Comparison of ENCODE assay signal across 8 cellular contexts in the genomic region with DNA sequence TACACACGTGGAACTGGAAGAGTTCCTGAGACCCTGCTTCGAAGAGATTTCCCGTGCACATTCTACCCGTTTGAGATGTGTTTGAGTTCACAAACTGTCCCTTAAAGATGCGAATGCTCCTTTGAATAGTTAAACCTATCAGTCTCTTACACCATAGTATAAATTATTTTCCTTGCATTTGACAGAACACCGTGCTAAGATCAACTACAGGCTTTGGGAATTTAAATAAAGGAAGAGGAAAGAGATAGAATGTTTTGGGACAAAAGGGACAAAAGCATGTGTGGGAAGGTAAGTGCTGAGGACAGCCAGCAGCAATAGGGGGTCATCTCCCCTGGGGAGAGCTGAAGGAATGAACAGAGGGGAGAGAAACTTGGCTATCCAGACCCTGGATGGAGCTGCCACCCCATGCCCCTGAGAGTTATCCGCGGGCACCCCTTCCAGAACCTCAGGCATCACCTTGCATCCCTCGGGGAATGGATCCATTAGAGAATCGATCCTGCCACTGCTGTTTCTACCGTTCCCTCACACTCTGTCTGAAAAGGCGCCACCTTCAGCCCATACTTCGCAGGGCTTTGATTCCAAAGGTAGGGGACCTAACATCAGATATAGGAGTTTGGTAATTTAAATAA. TPM values are rescaled to one million over a fixed set of nuclear protein-coding genes. Genes with fewer than 3 reads are reported as not detected.
DNase-seq lines count a peak whose midpoint lies in the region; ATAC-seq, FAIRE-seq and TF ChIP-seq lines count a peak whose summit lies in the region.

No MANE protein-coding gene starts in this region.

- no peaks in the 10 kb centered on the region for H3K36me3 ChIP-seq in astrocyte (ENCODE audit: insufficient read depth, low read length)
- no peaks in the 10 kb centered on the region for H3K36me3 ChIP-seq in lower lobe of right lung
- H3K36me3 ChIP-seq in adrenal gland (replicated peaks in 1 of 2) = no peaks in the 10 kb centered on the region

- H3K4me3 ChIP-seq in astrocyte (ENCODE audit: insufficient read depth, low read depth, low read length) = peak overlapping the region; percentile 55
- peak overlapping the region; percentile 69 for H3K4me3 ChIP-seq in lower lobe of right lung
- H3K4me3 ChIP-seq in adrenal gland = peak overlapping the region in 1 of 4 donors; percentile 80

- ATAC-seq in lower lobe of right lung (no peak), GM21723 (IDR thresholded peaks at IDR 0.05; ENCODE audit: unreplicated experiment) (no peak)

- H3K27ac ChIP-seq in astrocyte (ENCODE audit: low read depth, low read length) (no peak overlapping the region), lower lobe of right lung (peak overlapping the region; percentile 41), adrenal gland (peak overlapping the region in 2 of 5 donors; percentile 8 to 83)

- DNase-seq in activated naive CD4-positive, alpha-beta T cell treated with Interleukin-2 at 50 U/mL for 16 hours = peak; percentile 29
- no peak for DNase-seq in activated naive CD4-positive, alpha-beta T cell treated with anti-CD3 and anti-CD28 coated beads, Interleukin-2, amount 50 U/mL, for 16 hours
- DNase-seq in NCI-H2171 treated with DMSO at 0.1 percent for 48 hours (lab: John Stamatoyannopoulos, UW) = peak; percentile 70
- DNase-seq in astrocyte (ENCODE audit: low read depth) = no peak
- no peak for DNase-seq in lower lobe of right lung
- DNase-seq in urothelium cell line (ENCODE audit: low spot score) = peak; percentile 50
- no peak for DNase-seq in adrenal gland

- TF ChIP-seq CTCF in astrocyte (IDR thresholded peaks at IDR 0.05; ENCODE audit: insufficient read depth, low read depth, low read length) (peak; percentile 19), lower lobe of right lung (IDR thresholded peaks at IDR 0.05) (no peak), adrenal gland (IDR thresholded peaks at IDR 0.05) (no peak)

- peaks cover 5% of the 10 kb centered on the region for H3K4me1 Mint-ChIP-seq in astrocyte (ENCODE audit: low read depth, unreplicated experiment)

- H2AFZ ChIP-seq in astrocyte (ENCODE audit: low read depth, low read length) = peak overlapping the region; percentile 70

- no peak for TF ChIP-seq POLR2A in adrenal gland (IDR thresholded peaks at IDR 0.05)

- intact Hi-C loops in lower lobe of right lung (cut with DNase I) = no loop called here
- intact Hi-C loops in adrenal gland (cut with DNase I) = no loop called here

- H3K27ac Mint-ChIP-seq in astrocyte (ENCODE audit: unreplicated experiment) = no peak overlapping the region

- WGBS in adrenal gland, 4 donors = 27 to 31% (median 30%) methylated on average over 13 of the region's 13 CpGs

- H3K4me3 Mint-ChIP-seq in astrocyte (ENCODE audit: unreplicated experiment) = peak overlapping the region; percentile 82

- H3K9ac ChIP-seq in astrocyte (ENCODE audit: low read length) = peak overlapping the region; percentile 56

- no peaks in the 10 kb centered on the region for H3K9me3 Mint-ChIP-seq in astrocyte (ENCODE audit: unreplicated experiment)

- FAIRE-seq in astrocyte (lab: Jason Lieb, UNC) = no peak
- FAIRE-seq in urothelium cell line (lab: Jason Lieb, UNC) = no peak

- H3K27me3 Mint-ChIP-seq in astrocyte (ENCODE audit: low read depth, unreplicated experiment) = peaks cover 10% of the 10 kb centered on the region

- H3K9me3 ChIP-seq in astrocyte (ENCODE audit: insufficient read depth, low read depth, low read length) (no peaks in the 10 kb centered on the region), lower lobe of right lung (no peaks in the 10 kb centered on the region), adrenal gland (replicated peaks in 1 of 3) (no peaks in the 10 kb centered on the region)

- H3K4me1 ChIP-seq in astrocyte (ENCODE audit: insufficient read depth, low read length) (peaks cover 11% of the 10 kb centered on the region), lower lobe of right lung (peaks cover 14% of the 10 kb centered on the region), adrenal gland (replicated peaks in 1 of 2) (peaks cover 0 to 4% of the 10 kb centered on the region in 2 donors)

- peak overlapping the region; percentile 82 for H3K4me2 ChIP-seq in astrocyte (ENCODE audit: low read length)

- H3K79me2 ChIP-seq in astrocyte (ENCODE audit: insufficient read depth, low read length) = peaks cover 8% of the 10 kb centered on the region

- H3K27me3 ChIP-seq in astrocyte (ENCODE audit: insufficient read depth, low read length) = no peaks in the 10 kb centered on the region
- no peaks in the 10 kb centered on the region for H3K27me3 ChIP-seq in lower lobe of right lung (ENCODE audit: low read depth)
- H3K27me3 ChIP-seq in adrenal gland = no peaks in the 10 kb centered on the region

- peaks cover 2% of the 10 kb centered on the region for H3K36me3 Mint-ChIP-seq in astrocyte (ENCODE audit: low read depth, unreplicated experiment)

- peaks cover 15% of the 10 kb centered on the region for H4K20me1 ChIP-seq in astrocyte (ENCODE audit: insufficient read depth, low read length)

RNA-seq across cellular contexts. Expression of gene ADCY3, which starts 0.9 kb away (rescaled TPM):
- total RNA-seq in astrocyte = 12.5 and 20.5 TPM in 2 replicates
- 36.1 TPM for total RNA-seq in lower lobe of right lung
- 10 to 100 TPM; 32.0 to 72.0 (median 35.8) TPM for total RNA-seq in adrenal gland
- polyA plus RNA-seq in adrenal gland = 10 to 100 TPM; 19.6 to 44.9 (median 20.1) TPM

RNA-seq across cellular contexts. Expression of gene DNAJC27, which starts 50.8 kb away (rescaled TPM):
- 3.1 and 3.5 TPM in 2 replicates for total RNA-seq in astrocyte
- total RNA-seq in lower lobe of right lung = 5.0 TPM
- total RNA-seq in adrenal gland = 10 to 100 TPM in 1 of 8 donors, 1 to 10 TPM in 7; 2.1 to 10.1 (median 7.0) TPM
- polyA plus RNA-seq in adrenal gland = 1 to 10 TPM; 1.9 to 6.6 (median 3.2) TPM

Comparison
In these comparisons a context has a peak if more than half of its experiments do, and no peak if none do; other contexts are left out.
1. DNase-seq: peak in activated naive CD4-positive, alpha-beta T cell treated with Interleukin-2 at 50 U/mL for 16 hours (single experiment), NCI-H2171 treated with DMSO at 0.1 percent for 48 hours (single experiment) and urothelium cell line (single experiment); none in activated naive CD4-positive, alpha-beta T cell treated with anti-CD3 and anti-CD28 coated beads, Interleukin-2, amount 50 U/mL, for 16 hours (single experiment), astrocyte (single experiment), lower lobe of right lung (single experiment) and adrenal gland (0 of 7).